ENCODE assay signal across 1 cellular context in genomic region chr1:229607370-229607769, GRCh38.
TF ChIP-seq lines count a peak whose summit lies in the region.

No MANE protein-coding gene starts in this region.

TF ChIP-seq in GM23338, 12 proteins besides CTCF, POLR2A, EP300 and RAD21 (continued from another document):
- TF ChIP-seq REST (IDR thresholded peaks at IDR 0.05; ENCODE audit: unreplicated experiment) (no peak), STAT1 (IDR thresholded peaks at IDR 0.05; ENCODE audit: unreplicated experiment) (no peak), ZNF114 (CRISPR knock-in tag; IDR thresholded peaks at IDR 0.05) (no peak), CREB1 (CRISPR knock-in tag; IDR thresholded peaks at IDR 0.05; ENCODE audit: low read depth) (no peak), EZH2phosphoT487 (IDR thresholded peaks at IDR 0.05; ENCODE audit: unreplicated experiment) (no peak), ZNF331 (CRISPR knock-in tag; IDR thresholded peaks at IDR 0.05; ENCODE audit: low read depth) (no peak), ZNF462 (CRISPR knock-in tag; IDR thresholded peaks at IDR 0.05) (no peak), NANOG (IDR thresholded peaks at IDR 0.05; ENCODE audit: borderline replicate concordance) (no peak)
